ENCODE assay signal across 3 cellular contexts in genomic region chr3:54393150-54393549, GRCh38.
TF ChIP-seq lines count a peak whose summit lies in the region.

No MANE protein-coding gene starts in this region.

TF ChIP-seq in SK-N-SH, 30 proteins besides CTCF, POLR2A, EP300 and RAD21 (continued from another document and continues in another):
- TF ChIP-seq IRF3 (IDR thresholded peaks at IDR 0.05; ENCODE audit: low read depth, low read length) (no peak), ELF1 (IDR thresholded peaks at IDR 0.05) (no peak), ZBTB33 (IDR thresholded peaks at IDR 0.05; ENCODE audit: borderline replicate concordance, low read depth) (no peak), TCF12 (IDR thresholded peaks at IDR 0.05) (no peak), REST (IDR thresholded peaks at IDR 0.05; ENCODE audit: low read depth, low read length) (no peak), RXRA (IDR thresholded peaks at IDR 0.05; ENCODE audit: borderline replicate concordance, low read depth) (no peak), NRF1 (IDR thresholded peaks at IDR 0.05; ENCODE audit: low read depth, low read length) (no peak), NFIC (IDR thresholded peaks at IDR 0.05; ENCODE audit: borderline replicate concordance) (no peak), TEAD4 (IDR thresholded peaks at IDR 0.05; ENCODE audit: borderline replicate concordance, insufficient read depth) (no peak), FOXJ3 (CRISPR knock-in tag; IDR thresholded peaks at IDR 0.05) (no peak), POLR2AphosphoS5 (IDR thresholded peaks at IDR 0.05; ENCODE audit: low read depth, low read length) (no peak)

TF ChIP-seq in SK-N-SH treated with all-trans-retinoic acid at 6 μM for 48 hours, 23 proteins besides CTCF, POLR2A, EP300 and RAD21 (continued from another document):
- TF ChIP-seq TSHZ2 (CRISPR knock-in tag; IDR thresholded peaks at IDR 0.05) = no peak
- TF ChIP-seq CREB5 (CRISPR knock-in tag; IDR thresholded peaks at IDR 0.05; ENCODE audit: low read depth) = no peak
- TF ChIP-seq ZNF565 (CRISPR knock-in tag; conservative IDR thresholded peaks at IDR 0.05; ENCODE audit: low read depth) = no peak
- no peak for TF ChIP-seq TOX (CRISPR knock-in tag; IDR thresholded peaks at IDR 0.05; ENCODE audit: borderline replicate concordance)
- no peak for TF ChIP-seq PATZ1 (CRISPR knock-in tag; IDR thresholded peaks at IDR 0.05; ENCODE audit: borderline replicate concordance)

TF ChIP-seq in H1, 55 proteins besides CTCF, POLR2A, EP300 and RAD21 (continued from another document):
- TF ChIP-seq CHD7 (IDR thresholded peaks at IDR 0.05; ENCODE audit: insufficient replicate concordance, low read length) = no peak
- no peak for TF ChIP-seq FOSL1 (IDR thresholded peaks at IDR 0.05; ENCODE audit: insufficient read depth, low read depth, low read length)
- no peak for TF ChIP-seq CREB1 (IDR thresholded peaks at IDR 0.05)
- TF ChIP-seq SIX5 (IDR thresholded peaks at IDR 0.05; ENCODE audit: low read depth, low read length) = no peak
- no peak for TF ChIP-seq ATF2 (IDR thresholded peaks at IDR 0.05; ENCODE audit: low read length)
